Comparison of ENCODE assay signal across 8 cellular contexts in genomic region chr10:119871881-119872609, GRCh38. TPM values are rescaled to one million over a fixed set of nuclear protein-coding genes. Genes with fewer than 3 reads are reported as not detected.
DNase-seq lines count a peak whose midpoint lies in the region; ATAC-seq and TF ChIP-seq lines count a peak whose summit lies in the region.

No MANE protein-coding gene starts in this region.

- H3K27ac Mint-ChIP-seq in neural crest cell (ENCODE audit: unreplicated experiment): peak overlapping the region; percentile 97

- POLR2A ChIA-PET in AG04449 (lab: Yijun Ruan, JAX): interaction anchor here (0.7 to 2.7 kb wide), 6 partner anchors 18 to 221 kb away, joined by 3 to 18 read pairs (median 4); partner anchors contain the start of genes BAG3, INPP5F and SEC23IP

- peak overlapping the region; percentile 96 for H3K4me3 Mint-ChIP-seq in neural crest cell

- H3K27me3 Mint-ChIP-seq in neural crest cell (ENCODE audit: low read depth): no peaks in the 10 kb centered on the region

- CTCF ChIA-PET in AG04449 (lab: Yijun Ruan, JAX): interaction anchor here (0.8 to 6.1 kb wide), 8 partner anchors 11 to 187 kb away, joined by 3 to 96 read pairs (median 4); no protein-coding TSS in a partner anchor

- peak overlapping the region; percentile 63 for H3K27ac ChIP-seq in substantia nigra (ENCODE audit: low read depth, low read length, poor library complexity, severe bottlenecking)

- TF ChIP-seq CTCF in AG04449 (IDR thresholded peaks at IDR 0.05; ENCODE audit: insufficient read depth, low read length, missing control alignments) (no peak), neural crest cell (conservative IDR thresholded peaks at IDR 0.05) (no peak)

- no peaks in the 10 kb centered on the region for H3K36me3 Mint-ChIP-seq in neural crest cell (ENCODE audit: low read depth)

- no peaks in the 10 kb centered on the region for H3K9me3 Mint-ChIP-seq in neural crest cell

- peak; percentile 25 for ATAC-seq in GM18861 (IDR thresholded peaks at IDR 0.05; ENCODE audit: unreplicated experiment)
- peak; percentile 27 for ATAC-seq in HG03095 (IDR thresholded peaks at IDR 0.05; ENCODE audit: unreplicated experiment)

- DNase-seq in AG04449 (ENCODE audit: low read depth, low spot score): no peak
- DNase-seq in NOMO-1 (lab: John Stamatoyannopoulos, UW; ENCODE audit: unreplicated experiment in 2 of 2): peak; percentile 59 to 77
- DNase-seq in activated T-cell treated with anti-CD3 and anti-CD28 coated beads for 4 hours: peak; percentile 25
- peak; percentile 23 for DNase-seq in fibroblast of gingiva (ENCODE audit: low read depth)
- peak; percentile 7 for DNase-seq in neural crest cell (ENCODE audit: low read depth, low spot score)
- DNase-seq in substantia nigra (lab: John Stamatoyannopoulos, UW): peak in 28 of 49 donors; percentile 5 to 83 (median 35)

- peaks cover 42% of the 10 kb centered on the region for H3K4me1 Mint-ChIP-seq in neural crest cell

- H3K4me3 ChIP-seq in AG04449 (ENCODE audit: low read depth, low read length): peak overlapping the region; percentile 76

RNA-seq across cellular contexts. Expression of gene MCMBP, which starts 0.6 kb away (rescaled TPM):
- total RNA-seq in neural crest cell: 93.3 and 94.9 TPM in 2 replicates

RNA-seq across cellular contexts. Expression of gene SEC23IP, which starts 20.5 kb away (rescaled TPM):
- total RNA-seq in neural crest cell: 80.2 and 86.2 TPM in 2 replicates
